ENCODE assay signal across 23 cellular contexts in genomic region chr22:46696225-46696518, GRCh38. TPM values are rescaled to one million over a fixed set of nuclear protein-coding genes. Genes with fewer than 3 reads are reported as not detected.
DNase-seq lines count a peak whose midpoint lies in the region; FAIRE-seq and TF ChIP-seq lines count a peak whose summit lies in the region.
"Had no signal": no experiment of that assay in that cellular context is flagged by ENCODE, and none has a peak within 500 bp of the region (broad histone marks: within the 10 kb centered on the region; RNA-seq: fewer than 3 reads in every experiment).

No MANE protein-coding gene starts in this region.

- TF ChIP-seq POLR2A in endothelial cell of umbilical vein (IDR thresholded peaks at IDR 0.05; ENCODE audit: low read depth, low read length), result no peak
- TF ChIP-seq POLR2A in thyroid gland (IDR thresholded peaks at IDR 0.05), result peak in 1 of 2 donors; percentile 10

- no peaks in the 10 kb centered on the region for H4K20me1 ChIP-seq in endothelial cell of umbilical vein (replicated peaks; ENCODE audit: control insufficient read depth, extremely low read depth, insufficient read depth, low read length)

- H3K79me2 ChIP-seq in endothelial cell of umbilical vein (ENCODE audit: control insufficient read depth, insufficient read depth, low read length), result no peaks in the 10 kb centered on the region

- H3K36me3 ChIP-seq in endothelial cell of umbilical vein (ENCODE audit: control insufficient read depth in 2 of 2, extremely low read depth in 1 of 2, insufficient read depth in 2 of 2, low read length in 2 of 2) (peaks cover 50 to 68% of the 10 kb centered on the region in 2 experiments), thyroid gland (peaks cover 75 to 76% of the 10 kb centered on the region in 2 donors)

- H3K9ac ChIP-seq in endothelial cell of umbilical vein (replicated peaks; ENCODE audit: extremely low read depth, insufficient read depth, low read length), result no peak overlapping the region
- H3K9ac ChIP-seq: BLaER1 treated with 17β-estradiol and CSF1 and Interleukin-3, amounts not matched to agents 10 nM and 100 nM had no signal

- H3K4me3 ChIP-seq in endothelial cell of umbilical vein (replicated peaks in 1 of 3; ENCODE audit: insufficient read depth in 1 of 3, low read depth in 1 of 3, low read length in 3 of 3), result no peak overlapping the region
- H3K4me3 ChIP-seq in thyroid gland (replicated peaks in 1 of 3), result no peak overlapping the region
- H3K4me3 ChIP-seq: BLaER1 treated with 17β-estradiol and CSF1 and Interleukin-3, amounts not matched to agents 10 nM and 100 nM; breast epithelium; coronary artery had no signal

- POLR2A ChIA-PET in endothelial cell of umbilical vein (lab: Charles Lee), result no interaction called here

- no peak overlapping the region for H2AFZ ChIP-seq in endothelial cell of umbilical vein (ENCODE audit: low read depth, low read length)

- no peak overlapping the region for H3K4me2 ChIP-seq in endothelial cell of umbilical vein (ENCODE audit: insufficient read depth, low read length)
- H3K4me2 ChIP-seq: BLaER1 treated with 17β-estradiol and CSF1 and Interleukin-3, amounts not matched to agents 10 nM and 100 nM had no signal

- no peaks in the 10 kb centered on the region for H3K4me1 Mint-ChIP-seq in activated naive CD4-positive, alpha-beta T cell treated with anti-CD3 and anti-CD28 coated beads for 36 hours (ENCODE audit: low read depth)
- H3K4me1 Mint-ChIP-seq: activated B cell treated with CpG ODN at 0.5 μM for 24 hours; endodermal cell; naive thymus-derived CD8-positive, alpha-beta T cell had no signal

- no peaks in the 10 kb centered on the region for H3K9me1 ChIP-seq in endothelial cell of umbilical vein (replicated peaks; ENCODE audit: control insufficient read depth, extremely low read depth, insufficient read depth, low read length)

- no peaks in the 10 kb centered on the region for H3K9me3 Mint-ChIP-seq in activated naive CD4-positive, alpha-beta T cell treated with anti-CD3 and anti-CD28 coated beads for 36 hours
- H3K9me3 Mint-ChIP-seq: activated B cell treated with CpG ODN at 0.5 μM for 24 hours; activated CD4-positive, alpha-beta memory T cell treated with anti-CD3 and anti-CD28 coated beads for 36 hours; endodermal cell; naive thymus-derived CD8-positive, alpha-beta T cell; stimulated activated naive CD8-positive, alpha-beta T cell treated with anti-CD3 and anti-CD28 coated beads, Interleukin-15, Interleukin-2, amounts not matched to agents 100 ng/mL and 50 ng/mL, for 24 hours; type B pancreatic cell had no signal

- no peak overlapping the region for H3K4me3 Mint-ChIP-seq in activated naive CD4-positive, alpha-beta T cell treated with anti-CD3 and anti-CD28 coated beads for 36 hours
- H3K4me3 Mint-ChIP-seq: activated B cell treated with CpG ODN at 0.5 μM for 24 hours; activated CD4-positive, alpha-beta memory T cell treated with anti-CD3 and anti-CD28 coated beads for 36 hours; endodermal cell; naive thymus-derived CD8-positive, alpha-beta T cell; stimulated activated naive CD8-positive, alpha-beta T cell treated with anti-CD3 and anti-CD28 coated beads, Interleukin-15, Interleukin-2, amounts not matched to agents 100 ng/mL and 50 ng/mL, for 24 hours; type B pancreatic cell had no signal

- H3K36me3 Mint-ChIP-seq in activated naive CD4-positive, alpha-beta T cell treated with anti-CD3 and anti-CD28 coated beads for 36 hours (ENCODE audit: low read depth), result peaks cover 19% of the 10 kb centered on the region

- no peak overlapping the region for H3K27ac Mint-ChIP-seq in activated naive CD4-positive, alpha-beta T cell treated with anti-CD3 and anti-CD28 coated beads for 36 hours
- H3K27ac Mint-ChIP-seq: activated B cell treated with CpG ODN at 0.5 μM for 24 hours; activated CD4-positive, alpha-beta memory T cell treated with anti-CD3 and anti-CD28 coated beads for 36 hours; endodermal cell; stimulated activated naive CD8-positive, alpha-beta T cell treated with anti-CD3 and anti-CD28 coated beads, Interleukin-15, Interleukin-2, amounts not matched to agents 100 ng/mL and 50 ng/mL, for 24 hours; type B pancreatic cell had no signal

- peak; percentile 73 for DNase-seq in SHP77 treated with DMSO at 0.1 percent for 48 hours (lab: John Stamatoyannopoulos, UW)
- no peak for DNase-seq in SHP77 (lab: John Stamatoyannopoulos, UW)
- DNase-seq in NCI-H2196 treated with DMSO at 0.1 percent for 48 hours (lab: John Stamatoyannopoulos, UW; ENCODE audit: unreplicated experiment), result peak; percentile 27
- DNase-seq in endothelial cell of umbilical vein (ENCODE audit: low read depth, low spot score), result no peak
- DNase-seq in thyroid gland, result peak; percentile 76 to 88
- no peak for DNase-seq in activated naive CD4-positive, alpha-beta T cell treated with anti-CD3 and anti-CD28 coated beads for 36 hours
- no peak for DNase-seq in NCI-H1930 (lab: John Stamatoyannopoulos, UW)
- no peak for DNase-seq in AML-193 (lab: John Stamatoyannopoulos, UW)
- DNase-seq: activated B cell treated with CpG ODN at 0.5 μM for 24 hours; activated CD4-positive, alpha-beta memory T cell treated with anti-CD3 and anti-CD28 coated beads for 36 hours; activated effector memory CD4-positive, alpha-beta T cell treated with anti-CD3 and anti-CD28 coated beads, Interleukin-2, amount 50 U/mL, for 16 hours; endodermal cell; kidney glomerular epithelial cell; naive thymus-derived CD8-positive, alpha-beta T cell; NCI-H524; stimulated activated CD4-positive, alpha-beta T cell treated with anti-CD3 and anti-CD28 coated beads, Interleukin-4, amount 100 ng/mL, for 24 hours had no signal

- FAIRE-seq in endothelial cell of umbilical vein (lab: Jason Lieb, UNC), result no peak
- FAIRE-seq: D721Med, H1 had no signal

- BruUV-seq in endothelial cell of umbilical vein (replicated peaks; lab: Mats Ljungman, UMichigan), result no TSS peak

- dilution Hi-C loops in endothelial cell of umbilical vein (cut with MboI; ENCODE audit: extremely low pct_ligation_motif_present, low sequenced_read_pairs), result no loop called here

- no peaks in the 10 kb centered on the region for H3K9me3 ChIP-seq in endothelial cell of umbilical vein (replicated peaks; ENCODE audit: control insufficient read depth, insufficient read depth, low read length)
- no peaks in the 10 kb centered on the region for H3K9me3 ChIP-seq in thyroid gland
- H3K9me3 ChIP-seq: BLaER1 treated with 17β-estradiol and CSF1 and Interleukin-3, amounts not matched to agents 10 nM and 100 nM; breast epithelium had no signal

- H3K27ac ChIP-seq in endothelial cell of umbilical vein (ENCODE audit: insufficient read depth, low read depth, low read length) (no peak overlapping the region), thyroid gland (peak overlapping the region in 1 of 3 donors; percentile 23)
- H3K27ac ChIP-seq: BLaER1 treated with 17β-estradiol and CSF1 and Interleukin-3, amounts not matched to agents 10 nM and 100 nM; breast epithelium; coronary artery had no signal

- 47 to 72% methylated on average over 4 to 9 of the region's 11 CpGs for WGBS in thyroid gland, 2 donors

- intact Hi-C loops in endothelial cell of umbilical vein (cut with micrococcal nuclease), result no loop called here
- intact Hi-C loops in thyroid gland (cut with DNase I), result no loop called here
- intact Hi-C loops in activated naive CD4-positive, alpha-beta T cell treated with anti-CD3 and anti-CD28 coated beads for 36 hours (cut with micrococcal nuclease), result no loop called here

- no peaks in the 10 kb centered on the region for H3K27me3 ChIP-seq in endothelial cell of umbilical vein (ENCODE audit: control insufficient read depth in 2 of 2, insufficient read depth in 2 of 2, low read length in 2 of 2)
- H3K27me3 ChIP-seq in thyroid gland, result no peaks in the 10 kb centered on the region
- H3K27me3 ChIP-seq: BLaER1 treated with 17β-estradiol and CSF1 and Interleukin-3, amounts not matched to agents 10 nM and 100 nM; breast epithelium had no signal

- H3K27me3 Mint-ChIP-seq in activated naive CD4-positive, alpha-beta T cell treated with anti-CD3 and anti-CD28 coated beads for 36 hours (ENCODE audit: low read depth), result no peaks in the 10 kb centered on the region
- H3K27me3 Mint-ChIP-seq: activated B cell treated with CpG ODN at 0.5 μM for 24 hours; activated CD4-positive, alpha-beta memory T cell treated with anti-CD3 and anti-CD28 coated beads for 36 hours; naive thymus-derived CD8-positive, alpha-beta T cell; stimulated activated naive CD8-positive, alpha-beta T cell treated with anti-CD3 and anti-CD28 coated beads, Interleukin-15, Interleukin-2, amounts not matched to agents 100 ng/mL and 50 ng/mL, for 24 hours; type B pancreatic cell had no signal

- H3K4me1 ChIP-seq in endothelial cell of umbilical vein (ENCODE audit: control insufficient read depth, extremely low read depth, insufficient read depth, low read length) (no peaks in the 10 kb centered on the region), thyroid gland (peaks cover 3 to 11% of the 10 kb centered on the region in 2 donors)
- H3K4me1 ChIP-seq: breast epithelium had no signal

- CTCF ChIA-PET in endothelial cell of umbilical vein (lab: Charles Lee), result no interaction called here
- CTCF ChIA-PET in activated naive CD4-positive, alpha-beta T cell treated with anti-CD3 and anti-CD28 coated beads for 36 hours (lab: Charles Lee), result interaction anchor here (1.6 kb wide), 1 partner anchor 132 kb away, joined by 4 read pairs; no protein-coding TSS in a partner anchor

- TF ChIP-seq CTCF in endothelial cell of umbilical vein (IDR thresholded peaks at IDR 0.05; ENCODE audit: extremely low read depth in 1 of 2, insufficient read depth in 1 of 2, low read depth in 1 of 2, low read length in 2 of 2) (no peak), thyroid gland (IDR thresholded peaks at IDR 0.05) (no peak)

TF ChIP-seq in endothelial cell of umbilical vein, 7 proteins besides CTCF, POLR2A, EP300 and RAD21 (continues in another document):
- TF ChIP-seq EZH2 (IDR thresholded peaks at IDR 0.05; ENCODE audit: borderline replicate concordance, low read depth, low read length, severe bottlenecking) (no peak), MAX (IDR thresholded peaks at IDR 0.05; ENCODE audit: insufficient read depth, insufficient read length) (no peak), POLR2AphosphoS5 (IDR thresholded peaks at IDR 0.05; ENCODE audit: insufficient read depth, low read depth, low read length) (peak; percentile 6)

RNA-seq across cellular contexts. Expression of gene CERK, which starts 41.9 kb away (rescaled TPM):
- total RNA-seq in endothelial cell of umbilical vein, result 88.0 and 104 TPM in 2 replicates
- polyA plus RNA-seq in endothelial cell of umbilical vein, result 44.1 and 61.1 TPM in 2 replicates
- polyA plus RNA-seq in endothelial cell of umbilical vein (2011; cell fraction: cytosol; rRNA removed), result 50.7 and 54.4 TPM in 2 replicates
- polyA plus RNA-seq in endothelial cell of umbilical vein (2011; cell fraction: nucleus; rRNA removed), result 68.9 and 69.2 TPM in 2 replicates
- 59.7 and 68.3 TPM in 2 replicates for polyA plus RNA-seq in endothelial cell of umbilical vein (2012)
- polyA minus RNA-seq in endothelial cell of umbilical vein, result 115 and 119 TPM in 2 replicates
- 11.3 TPM for polyA minus RNA-seq in endothelial cell of umbilical vein (2011; cell fraction: cytosol; rRNA and poly(A)+ RNA removed)
- 51.1 and 53.1 TPM in 2 replicates for polyA minus RNA-seq in endothelial cell of umbilical vein (2011; cell fraction: nucleus; rRNA and poly(A)+ RNA removed)
- 10 to 100 TPM; 74.6 to 84.7 (median 81.5) TPM for total RNA-seq in thyroid gland
- 10 to 100 TPM; 32.6 to 34.9 TPM for total RNA-seq in activated naive CD4-positive, alpha-beta T cell treated with anti-CD3 and anti-CD28 coated beads for 36 hours

Comparison
In these comparisons a context has a peak if more than half of its experiments do, and no peak if none do; other contexts are left out.
1. DNase-seq: peak in SHP77 treated with DMSO at 0.1 percent for 48 hours (single experiment), NCI-H2196 treated with DMSO at 0.1 percent for 48 hours (single experiment) and thyroid gland (2 of 2); none in SHP77 (0 of 2), endothelial cell of umbilical vein (single experiment), activated naive CD4-positive, alpha-beta T cell treated with anti-CD3 and anti-CD28 coated beads for 36 hours (single experiment), NCI-H1930 (0 of 2) and AML-193 (0 of 2).